In genomic region chr15:52783929-52784798, GRCh38 we compare ENCODE assay signal across 9 cellular contexts. TPM values are rescaled to one million over a fixed set of nuclear protein-coding genes. Genes with fewer than 3 reads are reported as not detected.
DNase-seq lines count a peak whose midpoint lies in the region; ATAC-seq and TF ChIP-seq lines count a peak whose summit lies in the region.
"Had no signal": no experiment of that assay in that cellular context is flagged by ENCODE, and none has a peak within 500 bp of the region (broad histone marks: within the 10 kb centered on the region; RNA-seq: fewer than 3 reads in every experiment).

No MANE protein-coding gene starts in this region.

- H4K91ac ChIP-seq in trophoblast cell (ENCODE audit: low read depth, low read length): no peak overlapping the region

- no peak overlapping the region for H3K23ac ChIP-seq in trophoblast cell (ENCODE audit: low read length)

- no peak overlapping the region for H3K18ac ChIP-seq in trophoblast cell (ENCODE audit: low read length)

- peak; percentile 38 for TF ChIP-seq CTCF in GM13976 (IDR thresholded peaks at IDR 0.05; ENCODE audit: borderline replicate concordance, control extremely low read depth, extremely low read depth, insufficient read depth, missing control alignments)
- peak; percentile 48 for TF ChIP-seq CTCF in epithelial cell of proximal tubule (conservative IDR thresholded peaks at IDR 0.05; ENCODE audit: low read depth, low read length)

- no peaks in the 10 kb centered on the region for H3K79me1 ChIP-seq in trophoblast cell (ENCODE audit: low read length)

- no peak overlapping the region for H2BK5ac ChIP-seq in trophoblast cell (ENCODE audit: low read depth, low read length, poor library complexity)

- H2AK5ac ChIP-seq in trophoblast cell (ENCODE audit: low read length): no peak overlapping the region

- no peak overlapping the region for H3K4ac ChIP-seq in trophoblast cell (ENCODE audit: low read depth, low read length)

- H3K9ac ChIP-seq in trophoblast cell (ENCODE audit: low read length): no peak overlapping the region

- H3K14ac ChIP-seq in trophoblast cell (ENCODE audit: low read length): no peak overlapping the region

- H3K79me2 ChIP-seq in trophoblast cell (ENCODE audit: control insufficient read depth, insufficient read depth, low read length, poor library complexity): no peaks in the 10 kb centered on the region

- H4K8ac ChIP-seq in trophoblast cell (ENCODE audit: low read depth, low read length): no peak overlapping the region

- H4K12ac ChIP-seq in trophoblast cell (ENCODE audit: low read depth, low read length): no peak overlapping the region

- H2BK120ac ChIP-seq in trophoblast cell (ENCODE audit: insufficient read depth, low read length, poor library complexity): no peak overlapping the region

- peak overlapping the region; percentile 6 for H3K4me2 ChIP-seq in trophoblast cell (ENCODE audit: low read length)

- no peaks in the 10 kb centered on the region for H3K36me3 ChIP-seq in trophoblast cell (ENCODE audit: control insufficient read depth in 1 of 2, insufficient read depth in 2 of 2, low read length in 2 of 2)
- no peaks in the 10 kb centered on the region for H3K36me3 ChIP-seq in effector memory CD4-positive, alpha-beta T cell (ENCODE audit: control insufficient read depth, insufficient read depth, low read length)
- H3K36me3 ChIP-seq: neutrophil had no signal

- H2AFZ ChIP-seq in trophoblast cell (ENCODE audit: insufficient read depth, low read length, poor library complexity): no peak overlapping the region

- WGBS in trophoblast cell (ENCODE audit: extremely low coverage, insufficient coverage, insufficient read length): no CpG with 5 or more reads among the region's 57 CpGs

- H3K27me3 ChIP-seq in trophoblast cell (ENCODE audit: insufficient read depth, low read length): peaks cover 60% of the 10 kb centered on the region
- H3K27me3 ChIP-seq in effector memory CD4-positive, alpha-beta T cell (replicated peaks; ENCODE audit: control insufficient read depth, insufficient read depth, low read length, poor library complexity, severe bottlenecking): peaks cover 67% of the 10 kb centered on the region

- H3K9me3 ChIP-seq in trophoblast cell (ENCODE audit: insufficient read depth, low read depth, low read length): peaks cover 10% of the 10 kb centered on the region
- H3K9me3 ChIP-seq in effector memory CD4-positive, alpha-beta T cell (ENCODE audit: control insufficient read depth, low read length): no peaks in the 10 kb centered on the region
- H3K9me3 ChIP-seq: neutrophil had no signal

- no peak overlapping the region for H2BK12ac ChIP-seq in trophoblast cell (ENCODE audit: low read length)

- peaks cover 2 to 7% of the 10 kb centered on the region in 2 experiments for H3K4me1 ChIP-seq in trophoblast cell (ENCODE audit: control insufficient read depth in 1 of 2, insufficient read depth in 2 of 2, low read length in 2 of 2)
- H3K4me1 ChIP-seq in effector memory CD4-positive, alpha-beta T cell (ENCODE audit: control insufficient read depth, insufficient read depth, low read length, poor library complexity, severe bottlenecking): peaks cover 26% of the 10 kb centered on the region

- in situ Hi-C loops in GM13976 (cut with MboI; ENCODE audit: low sequenced_read_pairs, unreplicated experiment): no loop called here

- ATAC-seq in GM18861 (IDR thresholded peaks at IDR 0.05; ENCODE audit: unreplicated experiment) (no peak), GM18517 (IDR thresholded peaks at IDR 0.05; ENCODE audit: unreplicated experiment) (no peak)

- H3K4me3 ChIP-seq in epithelial cell of proximal tubule (ENCODE audit: low read depth, low read length) (no peak overlapping the region), trophoblast cell (ENCODE audit: low read depth, low read length) (no peak overlapping the region)
- H3K4me3 ChIP-seq in effector memory CD4-positive, alpha-beta T cell (ENCODE audit: insufficient read depth, low read depth, low read length, poor library complexity, severe bottlenecking): no peak overlapping the region

- no peak overlapping the region for H3K27ac ChIP-seq in trophoblast cell (ENCODE audit: low read depth, low read length)
- H3K27ac ChIP-seq in effector memory CD4-positive, alpha-beta T cell (ENCODE audit: insufficient read depth, low read length, poor library complexity, severe bottlenecking): no peak overlapping the region
- H3K27ac ChIP-seq: neutrophil had no signal

- peak; percentile 60 for DNase-seq in GM13976 (ENCODE audit: low spot score)
- DNase-seq in RPMI8226: peak; percentile 48
- DNase-seq in epithelial cell of proximal tubule (ENCODE audit: low read depth): no peak
- no peak for DNase-seq in trophoblast cell
- no peak for DNase-seq in SHP77 (lab: John Stamatoyannopoulos, UW)
- DNase-seq in effector memory CD4-positive, alpha-beta T cell: no peak

RNA-seq across cellular contexts. Expression of gene ONECUT1, which starts 6.0 kb away (rescaled TPM):
- total RNA-seq in epithelial cell of proximal tubule: not detected in 2 replicates
- 0.15 and 0.42 TPM in 2 replicates for polyA plus RNA-seq in trophoblast cell (2013)

Comparison
In these comparisons a context has a peak if more than half of its experiments do, and no peak if none do; other contexts are left out.
1. DNase-seq: peak in GM13976 (single experiment) and RPMI8226 (single experiment); none in epithelial cell of proximal tubule (single experiment), trophoblast cell (0 of 2), SHP77 (0 of 2) and effector memory CD4-positive, alpha-beta T cell (0 of 3).